Comparison of ENCODE assay signal across 15 cellular contexts in the genomic region with DNA sequence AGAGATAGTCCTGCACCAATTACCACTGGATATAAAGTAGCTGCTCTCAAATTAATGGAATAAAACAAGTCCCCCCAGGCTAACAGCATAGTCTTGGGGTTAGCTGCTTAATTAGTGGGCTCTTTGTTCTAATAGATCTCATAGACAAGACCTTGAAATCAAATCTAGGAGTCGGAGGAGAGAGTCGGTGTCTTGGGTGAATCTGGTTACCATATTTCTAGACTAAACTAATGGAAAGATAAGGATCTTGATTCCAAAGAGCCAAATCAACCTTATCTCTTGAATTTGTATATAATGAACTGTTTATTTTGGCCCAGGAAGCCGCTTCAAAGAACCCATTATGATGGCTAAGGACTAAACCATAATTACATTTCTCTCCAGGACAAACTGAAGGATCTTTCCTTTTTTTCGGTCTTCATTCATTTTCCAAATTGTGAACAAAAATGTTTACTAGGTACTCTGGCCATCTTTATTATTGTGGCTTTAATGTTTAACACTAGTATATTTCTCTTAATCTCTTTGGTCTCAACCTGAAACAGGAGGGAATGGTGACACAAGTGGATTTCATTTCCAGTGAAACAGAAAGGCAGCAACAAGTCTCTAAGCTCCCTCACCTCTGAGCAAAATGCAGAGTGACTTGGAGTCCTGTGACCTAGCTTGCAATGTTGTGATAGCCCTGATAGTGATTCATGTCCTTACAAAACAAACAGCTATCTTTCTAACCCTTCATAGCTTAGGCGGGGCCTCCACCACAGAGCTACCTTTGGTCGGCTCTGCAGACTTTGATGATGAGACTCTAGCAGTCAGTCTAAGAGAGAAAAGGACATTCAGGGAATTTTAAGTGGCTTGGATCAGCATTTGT.
DNase-seq lines count a peak whose midpoint lies in the region; ATAC-seq and TF ChIP-seq lines count a peak whose summit lies in the region.
"Had no signal": no experiment of that assay in that cellular context is flagged by ENCODE, and none has a peak within 500 bp of the region (broad histone marks: within the 10 kb centered on the region; RNA-seq: fewer than 3 reads in every experiment).

No MANE protein-coding gene starts in this region.

- CTCF ChIA-PET in IMR-90 (lab: Yijun Ruan, JAX), result interaction anchor here (0.6 kb wide), 1 partner anchor 112 kb away, joined by 3 read pairs; no protein-coding TSS in a partner anchor

- intact Hi-C loops in IMR-90 (cut with micrococcal nuclease) (no loop called here), upper lobe of right lung (cut with DNase I) (no loop called here)

- no peak overlapping the region for H3K4me2 ChIP-seq in IMR-90 (ENCODE audit: low read depth, low read length)

- H4K91ac ChIP-seq in IMR-90 (ENCODE audit: insufficient read depth, low read depth, low read length), result no peak overlapping the region

- dilution Hi-C loops in IMR-90 (cut with HindIII; ENCODE audit: low sequenced_read_pairs, unreplicated experiment), result no loop called here

- H3K9me1 ChIP-seq in IMR-90 (ENCODE audit: insufficient read depth, low read length), result no peaks in the 10 kb centered on the region

- H3K27ac ChIP-seq in IMR-90 (ENCODE audit: insufficient read depth, low read length) (no peak overlapping the region), upper lobe of right lung (no peak overlapping the region)
- H3K27ac ChIP-seq: foreskin keratinocyte, psoas muscle had no signal

- H4K5ac ChIP-seq in IMR-90 (ENCODE audit: low read depth, low read length), result no peak overlapping the region

- TF ChIP-seq POLR2A in IMR-90 (IDR thresholded peaks at IDR 0.05; ENCODE audit: low read depth, low read length), result no peak

- TF ChIP-seq RAD21 in IMR-90 (IDR thresholded peaks at IDR 0.05; ENCODE audit: low read length), result no peak

- H3K18ac ChIP-seq in IMR-90 (ENCODE audit: low read depth, low read length), result no peak overlapping the region

- H2AK9ac ChIP-seq in IMR-90 (replicated peaks; ENCODE audit: low read depth, low read length, poor library complexity), result no peak overlapping the region

- H3K23ac ChIP-seq in IMR-90 (ENCODE audit: low read depth, low read length), result no peak overlapping the region

- no peak overlapping the region for H4K8ac ChIP-seq in IMR-90 (ENCODE audit: low read depth in 2 of 2, low read length in 2 of 2)

- in situ Hi-C loops in IMR-90 (cut with MboI; ENCODE audit: low sequenced_read_pairs), result no loop called here
- in situ Hi-C loops in HAP-1 (cut with MboI; ENCODE audit: low sequenced_read_pairs), result no loop called here

- H2AK5ac ChIP-seq in IMR-90 (ENCODE audit: low read depth, low read length), result no peak overlapping the region

- H3K27me3 ChIP-seq in IMR-90 (ENCODE audit: control insufficient read depth, insufficient read depth, low read length), result peaks cover 1% of the 10 kb centered on the region; the same call in 1 of the 2 replicates
- no peaks in the 10 kb centered on the region for H3K27me3 ChIP-seq in adipocyte (replicated peaks; ENCODE audit: control insufficient read depth, insufficient read depth, low read length)
- peaks cover 4% of the 10 kb centered on the region; the same call in 1 of the 2 replicates for H3K27me3 ChIP-seq in HAP-1 (ENCODE audit: low read depth)
- H3K27me3 ChIP-seq in upper lobe of right lung, result no peaks in the 10 kb centered on the region
- H3K27me3 ChIP-seq: foreskin keratinocyte had no signal

- H3K79me1 ChIP-seq in IMR-90 (ENCODE audit: low read depth in 1 of 2, low read length in 2 of 2), result no peaks in the 10 kb centered on the region

- H2AFZ ChIP-seq in IMR-90 (replicated peaks; ENCODE audit: low read length, poor library complexity), result no peak overlapping the region

- DNase-seq in COLO829 (ENCODE audit: low spot score) (peak; percentile 52), IMR-90 (peak; percentile 21), adipocyte (ENCODE audit: low read depth) (peak; percentile 3), left kidney (ENCODE audit: low read depth, low spot score) (peak; percentile 45), HAP-1 (ENCODE audit: low spot score in 2 of 2) (no peak), upper lobe of right lung (no peak), iPS-NIHi7 (ENCODE audit: extremely low spot score) (no peak)
- DNase-seq: effector CD4-positive, alpha-beta T cell; NCI-H345; psoas muscle; RPMI8226; stimulated activated CD4-positive, alpha-beta T cell treated with anti-CD3 and anti-CD28 coated beads, Interleukin-2, amount 100 ng/mL, for 48 hours had no signal

- H3K9ac ChIP-seq in IMR-90 (ENCODE audit: low read depth, low read length), result no peak overlapping the region
- no peak overlapping the region for H3K9ac ChIP-seq in adipocyte (ENCODE audit: low read length)

- no peak overlapping the region for H2BK120ac ChIP-seq in IMR-90 (ENCODE audit: low read depth, low read length)

- WGBS in IMR-90 (ENCODE audit: extremely low coverage in 2 of 2, insufficient read length in 1 of 2), 2 experiments, result no CpG with 5 or more reads among the region's 6 CpGs

- peak overlapping the region; percentile 14; the same call in 1 of the 2 replicates for H2BK20ac ChIP-seq in IMR-90 (ENCODE audit: low read depth, low read length)

- H3K9me3 ChIP-seq in IMR-90 (ENCODE audit: control insufficient read depth, insufficient read depth, low read length), result no peaks in the 10 kb centered on the region
- H3K9me3 ChIP-seq in adipocyte (ENCODE audit: control insufficient read depth, low read length), result no peaks in the 10 kb centered on the region
- H3K9me3 ChIP-seq in HAP-1, result no peaks in the 10 kb centered on the region
- no peaks in the 10 kb centered on the region for H3K9me3 ChIP-seq in upper lobe of right lung
- H3K9me3 ChIP-seq: psoas muscle had no signal

- no peaks in the 10 kb centered on the region for H4K20me1 ChIP-seq in IMR-90 (ENCODE audit: insufficient read depth, low read length)

- TF ChIP-seq CTCF in IMR-90 (conservative IDR thresholded peaks at IDR 0.05; ENCODE audit: low read depth, low read length) (no peak), upper lobe of right lung (IDR thresholded peaks at IDR 0.05) (no peak)

- no peaks in the 10 kb centered on the region for H3K36me3 ChIP-seq in IMR-90 (ENCODE audit: control insufficient read depth, insufficient read depth, low read length)
- H3K36me3 ChIP-seq in adipocyte (ENCODE audit: control insufficient read depth, insufficient read depth, low read length, severe bottlenecking), result no peaks in the 10 kb centered on the region
- no peaks in the 10 kb centered on the region for H3K36me3 ChIP-seq in HAP-1 (replicated peaks)
- H3K36me3 ChIP-seq in upper lobe of right lung, result no peaks in the 10 kb centered on the region

- no peak overlapping the region for H2BK15ac ChIP-seq in IMR-90 (ENCODE audit: low read depth, low read length)

- no peak overlapping the region for H3K4me3 ChIP-seq in IMR-90 (ENCODE audit: insufficient read depth, low read depth, low read length)
- H3K4me3 ChIP-seq in adipocyte (ENCODE audit: low read length), result no peak overlapping the region
- H3K4me3 ChIP-seq in HAP-1, result no peak overlapping the region
- no peak overlapping the region for H3K4me3 ChIP-seq in upper lobe of right lung
- H3K4me3 ChIP-seq: psoas muscle had no signal

- H2BK5ac ChIP-seq in IMR-90 (ENCODE audit: low read depth, low read length, poor library complexity, severe bottlenecking), result no peak overlapping the region

- 0 out of 2 replicates have a peak overlapping the region, but pooled peaks have one; percentile 42 for H3K14ac ChIP-seq in IMR-90 (replicated peaks; ENCODE audit: low read depth, low read length)

- POLR2A ChIA-PET in IMR-90 (lab: Charles Lee; ENCODE audit: unreplicated experiment), result no interaction called here

- no TSS peak for BruUV-seq in IMR-90 (replicated peaks; lab: Mats Ljungman, UMichigan)

- no peak overlapping the region for H3K4ac ChIP-seq in IMR-90 (ENCODE audit: low read depth, low read length)

- no peak overlapping the region for H3K56ac ChIP-seq in IMR-90 (ENCODE audit: extremely low read depth, insufficient read depth, low read length)

- H3K4me1 ChIP-seq in IMR-90 (ENCODE audit: control insufficient read depth, insufficient read depth, low read length), result no peaks in the 10 kb centered on the region; the same call in 1 of the 2 replicates
- no peaks in the 10 kb centered on the region for H3K4me1 ChIP-seq in adipocyte (ENCODE audit: control insufficient read depth, insufficient read depth, low read length)
- H3K4me1 ChIP-seq in HAP-1, result no peaks in the 10 kb centered on the region
- H3K4me1 ChIP-seq in upper lobe of right lung, result no peaks in the 10 kb centered on the region
- H3K4me1 ChIP-seq: foreskin keratinocyte, psoas muscle had no signal

- ATAC-seq in IMR-90 (ENCODE audit: low read depth) (peak; percentile 37), GM21360 (IDR thresholded peaks at IDR 0.05; ENCODE audit: unreplicated experiment) (no peak), upper lobe of right lung (no peak)
- ATAC-seq: activated T-helper 17 cell treated with anti-CD3 and anti-CD28 coated beads, Interleukin-2, amount 50 U/mL, for 72 hours; foreskin keratinocyte; psoas muscle had no signal

TF ChIP-seq in IMR-90, 13 proteins besides CTCF, POLR2A, EP300 and RAD21 (continues in another document):
- no peak for TF ChIP-seq FOS (IDR thresholded peaks at IDR 0.05; ENCODE audit: low read depth, low read length)
- TF ChIP-seq NFE2L2 (IDR thresholded peaks at IDR 0.05; ENCODE audit: low read depth, low read length), result no peak
- TF ChIP-seq RFX5 (IDR thresholded peaks at IDR 0.05; ENCODE audit: low read depth, low read length), result no peak
- TF ChIP-seq CHD1 (IDR thresholded peaks at IDR 0.05; ENCODE audit: low read depth, low read length), result no peak
- TF ChIP-seq CEBPB (IDR thresholded peaks at IDR 0.05; ENCODE audit: low read depth, low read length), result no peak
- no peak for TF ChIP-seq MAFK (IDR thresholded peaks at IDR 0.05; ENCODE audit: low read depth, low read length)
- no peak for TF ChIP-seq MAZ (IDR thresholded peaks at IDR 0.05; ENCODE audit: borderline replicate concordance, low read depth, low read length)
- TF ChIP-seq MXI1 (IDR thresholded peaks at IDR 0.05; ENCODE audit: borderline replicate concordance, low read depth, low read length), result no peak
- TF ChIP-seq, protein P1, sequence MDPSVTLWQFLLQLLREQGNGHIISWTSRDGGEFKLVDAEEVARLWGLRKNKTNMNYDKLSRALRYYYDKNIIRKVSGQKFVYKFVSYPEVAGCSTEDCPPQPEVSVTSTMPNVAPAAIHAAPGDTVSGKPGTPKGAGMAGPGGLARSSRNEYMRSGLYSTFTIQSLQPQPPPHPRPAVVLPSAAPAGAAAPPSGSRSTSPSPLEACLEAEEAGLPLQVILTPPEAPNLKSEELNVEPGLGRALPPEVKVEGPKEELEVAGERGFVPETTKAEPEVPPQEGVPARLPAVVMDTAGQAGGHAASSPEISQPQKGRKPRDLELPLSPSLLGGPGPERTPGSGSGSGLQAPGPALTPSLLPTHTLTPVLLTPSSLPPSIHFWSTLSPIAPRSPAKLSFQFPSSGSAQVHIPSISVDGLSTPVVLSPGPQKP (IDR thresholded peaks at IDR 0.05; ENCODE audit: borderline replicate concordance, low read depth, low read length), result no peak

Comparison
In these comparisons a context has a peak if more than half of its experiments do, and no peak if none do; other contexts are left out.
1. DNase-seq: peak in COLO829 (single experiment), IMR-90 (single experiment), adipocyte (single experiment) and left kidney (single experiment); none in HAP-1 (0 of 2), upper lobe of right lung (single experiment) and iPS-NIHi7 (single experiment).